Comparison of ENCODE assay signal across 2 cellular contexts in genomic region chr18:25075793-25076192, GRCh38.
TF ChIP-seq lines count a peak whose summit lies in the region.

No MANE protein-coding gene starts in this region.

TF ChIP-seq in IMR-90, 13 proteins besides CTCF, POLR2A, EP300 and RAD21:
- TF ChIP-seq MAFK (IDR thresholded peaks at IDR 0.05; ENCODE audit: low read depth, low read length) (0 out of 2 replicates have a peak, but pooled peaks have one; percentile 24), CEBPB (IDR thresholded peaks at IDR 0.05; ENCODE audit: low read depth, low read length) (no peak), NFE2L2 (IDR thresholded peaks at IDR 0.05; ENCODE audit: low read depth, low read length) (no peak), BHLHE40 (IDR thresholded peaks at IDR 0.05; ENCODE audit: low read depth, low read length) (no peak), CHD1 (IDR thresholded peaks at IDR 0.05; ENCODE audit: low read depth, low read length) (no peak), RFX5 (IDR thresholded peaks at IDR 0.05; ENCODE audit: low read depth, low read length) (no peak), MXI1 (IDR thresholded peaks at IDR 0.05; ENCODE audit: borderline replicate concordance, low read depth, low read length) (no peak), MAZ (IDR thresholded peaks at IDR 0.05; ENCODE audit: borderline replicate concordance, low read depth, low read length) (no peak)
- TF ChIP-seq, protein P1, sequence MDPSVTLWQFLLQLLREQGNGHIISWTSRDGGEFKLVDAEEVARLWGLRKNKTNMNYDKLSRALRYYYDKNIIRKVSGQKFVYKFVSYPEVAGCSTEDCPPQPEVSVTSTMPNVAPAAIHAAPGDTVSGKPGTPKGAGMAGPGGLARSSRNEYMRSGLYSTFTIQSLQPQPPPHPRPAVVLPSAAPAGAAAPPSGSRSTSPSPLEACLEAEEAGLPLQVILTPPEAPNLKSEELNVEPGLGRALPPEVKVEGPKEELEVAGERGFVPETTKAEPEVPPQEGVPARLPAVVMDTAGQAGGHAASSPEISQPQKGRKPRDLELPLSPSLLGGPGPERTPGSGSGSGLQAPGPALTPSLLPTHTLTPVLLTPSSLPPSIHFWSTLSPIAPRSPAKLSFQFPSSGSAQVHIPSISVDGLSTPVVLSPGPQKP (IDR thresholded peaks at IDR 0.05; ENCODE audit: borderline replicate concordance, low read depth, low read length) = no peak

TF ChIP-seq in neural cell, 6 proteins besides CTCF, POLR2A, EP300 and RAD21 (continued from another document):
- no peak for TF ChIP-seq POLR2AphosphoS5 (IDR thresholded peaks at IDR 0.05)
- TF ChIP-seq, protein P2, sequence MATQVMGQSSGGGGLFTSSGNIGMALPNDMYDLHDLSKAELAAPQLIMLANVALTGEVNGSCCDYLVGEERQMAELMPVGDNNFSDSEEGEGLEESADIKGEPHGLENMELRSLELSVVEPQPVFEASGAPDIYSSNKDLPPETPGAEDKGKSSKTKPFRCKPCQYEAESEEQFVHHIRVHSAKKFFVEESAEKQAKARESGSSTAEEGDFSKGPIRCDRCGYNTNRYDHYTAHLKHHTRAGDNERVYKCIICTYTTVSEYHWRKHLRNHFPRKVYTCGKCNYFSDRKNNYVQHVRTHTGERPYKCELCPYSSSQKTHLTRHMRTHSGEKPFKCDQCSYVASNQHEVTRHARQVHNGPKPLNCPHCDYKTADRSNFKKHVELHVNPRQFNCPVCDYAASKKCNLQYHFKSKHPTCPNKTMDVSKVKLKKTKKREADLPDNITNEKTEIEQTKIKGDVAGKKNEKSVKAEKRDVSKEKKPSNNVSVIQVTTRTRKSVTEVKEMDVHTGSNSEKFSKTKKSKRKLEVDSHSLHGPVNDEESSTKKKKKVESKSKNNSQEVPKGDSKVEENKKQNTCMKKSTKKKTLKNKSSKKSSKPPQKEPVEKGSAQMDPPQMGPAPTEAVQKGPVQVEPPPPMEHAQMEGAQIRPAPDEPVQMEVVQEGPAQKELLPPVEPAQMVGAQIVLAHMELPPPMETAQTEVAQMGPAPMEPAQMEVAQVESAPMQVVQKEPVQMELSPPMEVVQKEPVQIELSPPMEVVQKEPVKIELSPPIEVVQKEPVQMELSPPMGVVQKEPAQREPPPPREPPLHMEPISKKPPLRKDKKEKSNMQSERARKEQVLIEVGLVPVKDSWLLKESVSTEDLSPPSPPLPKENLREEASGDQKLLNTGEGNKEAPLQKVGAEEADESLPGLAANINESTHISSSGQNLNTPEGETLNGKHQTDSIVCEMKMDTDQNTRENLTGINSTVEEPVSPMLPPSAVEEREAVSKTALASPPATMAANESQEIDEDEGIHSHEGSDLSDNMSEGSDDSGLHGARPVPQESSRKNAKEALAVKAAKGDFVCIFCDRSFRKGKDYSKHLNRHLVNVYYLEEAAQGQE (IDR thresholded peaks at IDR 0.05; ENCODE audit: borderline replicate concordance) = no peak
- TF ChIP-seq MXI1 (conservative IDR thresholded peaks at IDR 0.05; ENCODE audit: poor library complexity, severe bottlenecking) = no peak
- no peak for TF ChIP-seq SMC3 (conservative IDR thresholded peaks at IDR 0.05; ENCODE audit: poor library complexity)
